Comparison of ENCODE assay signal across 1 cellular context in the genomic region with DNA sequence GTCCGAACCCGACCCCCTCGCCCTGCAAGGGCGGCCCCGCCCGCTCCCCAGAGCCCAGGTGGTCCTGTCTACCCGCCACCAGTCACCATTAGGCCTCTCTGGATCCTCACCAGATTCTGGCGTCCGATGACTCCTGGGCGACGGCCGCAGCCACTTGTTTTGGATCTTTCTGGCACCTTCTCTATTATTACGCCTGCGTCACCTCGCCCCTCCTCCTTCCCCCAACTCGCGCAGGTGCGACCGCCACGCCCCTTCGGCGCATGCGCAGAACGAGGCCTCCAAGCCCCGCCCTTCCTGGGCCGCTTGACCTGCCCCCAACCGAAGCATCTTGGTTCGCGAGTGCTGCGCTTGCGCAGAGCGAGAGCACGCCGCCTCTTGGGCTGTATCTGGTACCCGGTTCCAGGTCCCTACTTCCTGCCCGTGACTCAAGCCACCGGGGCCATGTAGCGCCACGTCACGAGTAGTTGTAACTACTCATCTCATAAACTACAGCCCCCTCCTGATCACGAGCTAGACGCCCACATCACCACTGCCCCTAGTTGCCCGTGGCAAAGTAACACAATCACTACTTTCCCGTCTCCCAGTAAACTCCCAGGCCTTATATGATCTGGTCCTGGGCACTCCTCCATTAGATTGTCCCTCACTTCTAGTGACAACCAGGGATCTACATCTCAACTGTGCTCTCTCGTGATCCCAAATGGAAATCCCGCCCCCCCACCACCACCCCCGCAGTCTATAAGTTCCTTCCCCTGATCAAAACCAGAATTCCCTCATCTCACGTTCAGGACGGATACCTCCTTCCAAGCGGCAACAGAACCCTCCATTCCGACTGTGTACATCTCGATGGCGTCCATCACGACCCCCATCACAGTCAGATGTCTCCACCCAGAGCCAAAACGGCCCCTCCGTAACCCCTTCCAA.
A peak's percentile ranks its signal among the peaks of the same experiment; 100 is the strongest.
TF ChIP-seq lines count a peak whose summit lies in the region.

Gene DEDD2, minus strand, starts transcription at position 156 of the 921 bp plus-strand sequence. CDS start 670 bp downstream, outside the sequence.

TF ChIP-seq in HepG2, 621 proteins besides CTCF, POLR2A, EP300 and RAD21 (continued from another document and continues in another):
- peak; percentile 60; the same call in 1 of the 2 replicates for TF ChIP-seq STAT6 (CRISPR knock-in tag; IDR thresholded peaks at IDR 0.05; ENCODE audit: borderline replicate concordance)
- 0 out of 2 replicates have a peak, but pooled peaks have one; percentile 59 for TF ChIP-seq ZNF776 (CRISPR knock-in tag; IDR thresholded peaks at IDR 0.05)
- TF ChIP-seq HMGA1 (CRISPR knock-in tag; conservative IDR thresholded peaks at IDR 0.05), result no peak
- TF ChIP-seq HNF1A (IDR thresholded peaks at IDR 0.05; ENCODE audit: low read depth), result no peak
- TF ChIP-seq HNF1A (CRISPR knock-in tag; IDR thresholded peaks at IDR 0.05; ENCODE audit: borderline replicate concordance), result no peak
- no peak for TF ChIP-seq RARA (CRISPR knock-in tag; IDR thresholded peaks at IDR 0.05)
- peak; percentile 84 for TF ChIP-seq ELF1 (CRISPR knock-in tag; IDR thresholded peaks at IDR 0.05)
- 0 out of 2 replicates have a peak, but pooled peaks have one; percentile 77 for TF ChIP-seq CAMTA2 (CRISPR knock-in tag; IDR thresholded peaks at IDR 0.05; ENCODE audit: borderline replicate concordance)
- TF ChIP-seq FOXM1 (CRISPR knock-in tag; IDR thresholded peaks at IDR 0.05), result no peak
- TF ChIP-seq, protein P1, sequence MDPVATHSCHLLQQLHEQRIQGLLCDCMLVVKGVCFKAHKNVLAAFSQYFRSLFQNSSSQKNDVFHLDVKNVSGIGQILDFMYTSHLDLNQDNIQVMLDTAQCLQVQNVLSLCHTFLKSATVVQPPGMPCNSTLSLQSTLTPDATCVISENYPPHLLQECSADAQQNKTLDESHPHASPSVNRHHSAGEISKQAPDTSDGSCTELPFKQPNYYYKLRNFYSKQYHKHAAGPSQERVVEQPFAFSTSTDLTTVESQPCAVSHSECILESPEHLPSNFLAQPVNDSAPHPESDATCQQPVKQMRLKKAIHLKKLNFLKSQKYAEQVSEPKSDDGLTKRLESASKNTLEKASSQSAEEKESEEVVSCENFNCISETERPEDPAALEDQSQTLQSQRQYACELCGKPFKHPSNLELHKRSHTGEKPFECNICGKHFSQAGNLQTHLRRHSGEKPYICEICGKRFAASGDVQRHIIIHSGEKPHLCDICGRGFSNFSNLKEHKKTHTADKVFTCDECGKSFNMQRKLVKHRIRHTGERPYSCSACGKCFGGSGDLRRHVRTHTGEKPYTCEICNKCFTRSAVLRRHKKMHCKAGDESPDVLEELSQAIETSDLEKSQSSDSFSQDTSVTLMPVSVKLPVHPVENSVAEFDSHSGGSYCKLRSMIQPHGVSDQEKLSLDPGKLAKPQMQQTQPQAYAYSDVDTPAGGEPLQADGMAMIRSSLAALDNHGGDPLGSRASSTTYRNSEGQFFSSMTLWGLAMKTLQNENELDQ (CRISPR knock-in tag; IDR thresholded peaks at IDR 0.05; ENCODE audit: borderline replicate concordance), result no peak
- TF ChIP-seq, protein P2, sequence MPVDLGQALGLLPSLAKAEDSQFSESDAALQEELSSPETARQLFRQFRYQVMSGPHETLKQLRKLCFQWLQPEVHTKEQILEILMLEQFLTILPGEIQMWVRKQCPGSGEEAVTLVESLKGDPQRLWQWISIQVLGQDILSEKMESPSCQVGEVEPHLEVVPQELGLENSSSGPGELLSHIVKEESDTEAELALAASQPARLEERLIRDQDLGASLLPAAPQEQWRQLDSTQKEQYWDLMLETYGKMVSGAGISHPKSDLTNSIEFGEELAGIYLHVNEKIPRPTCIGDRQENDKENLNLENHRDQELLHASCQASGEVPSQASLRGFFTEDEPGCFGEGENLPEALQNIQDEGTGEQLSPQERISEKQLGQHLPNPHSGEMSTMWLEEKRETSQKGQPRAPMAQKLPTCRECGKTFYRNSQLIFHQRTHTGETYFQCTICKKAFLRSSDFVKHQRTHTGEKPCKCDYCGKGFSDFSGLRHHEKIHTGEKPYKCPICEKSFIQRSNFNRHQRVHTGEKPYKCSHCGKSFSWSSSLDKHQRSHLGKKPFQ (CRISPR knock-in tag; IDR thresholded peaks at IDR 0.05; ENCODE audit: insufficient replicate concordance), result no peak
- TF ChIP-seq BRCA1 (CRISPR knock-in tag; IDR thresholded peaks at IDR 0.05), result 0 out of 2 replicates have a peak, but pooled peaks have one; percentile 69
- TF ChIP-seq, protein P3, sequence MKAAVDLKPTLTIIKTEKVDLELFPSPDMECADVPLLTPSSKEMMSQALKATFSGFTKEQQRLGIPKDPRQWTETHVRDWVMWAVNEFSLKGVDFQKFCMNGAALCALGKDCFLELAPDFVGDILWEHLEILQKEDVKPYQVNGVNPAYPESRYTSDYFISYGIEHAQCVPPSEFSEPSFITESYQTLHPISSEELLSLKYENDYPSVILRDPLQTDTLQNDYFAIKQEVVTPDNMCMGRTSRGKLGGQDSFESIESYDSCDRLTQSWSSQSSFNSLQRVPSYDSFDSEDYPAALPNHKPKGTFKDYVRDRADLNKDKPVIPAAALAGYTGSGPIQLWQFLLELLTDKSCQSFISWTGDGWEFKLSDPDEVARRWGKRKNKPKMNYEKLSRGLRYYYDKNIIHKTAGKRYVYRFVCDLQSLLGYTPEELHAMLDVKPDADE (CRISPR knock-in tag; IDR thresholded peaks at IDR 0.05), result 0 out of 2 replicates have a peak, but pooled peaks have one; percentile 27
- TF ChIP-seq ZNF660 (CRISPR knock-in tag; IDR thresholded peaks at IDR 0.05; ENCODE audit: borderline replicate concordance, low read depth), result no peak
- TF ChIP-seq ATAD3A (CRISPR knock-in tag; IDR thresholded peaks at IDR 0.05), result no peak
- TF ChIP-seq HNF4A (CRISPR knock-in tag; IDR thresholded peaks at IDR 0.05), result no peak
- no peak for TF ChIP-seq MIER3 (CRISPR knock-in tag; IDR thresholded peaks at IDR 0.05; ENCODE audit: borderline replicate concordance)
- TF ChIP-seq, protein P4, sequence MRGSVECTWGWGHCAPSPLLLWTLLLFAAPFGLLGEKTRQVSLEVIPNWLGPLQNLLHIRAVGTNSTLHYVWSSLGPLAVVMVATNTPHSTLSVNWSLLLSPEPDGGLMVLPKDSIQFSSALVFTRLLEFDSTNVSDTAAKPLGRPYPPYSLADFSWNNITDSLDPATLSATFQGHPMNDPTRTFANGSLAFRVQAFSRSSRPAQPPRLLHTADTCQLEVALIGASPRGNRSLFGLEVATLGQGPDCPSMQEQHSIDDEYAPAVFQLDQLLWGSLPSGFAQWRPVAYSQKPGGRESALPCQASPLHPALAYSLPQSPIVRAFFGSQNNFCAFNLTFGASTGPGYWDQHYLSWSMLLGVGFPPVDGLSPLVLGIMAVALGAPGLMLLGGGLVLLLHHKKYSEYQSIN (CRISPR knock-in tag; IDR thresholded peaks at IDR 0.05; ENCODE audit: borderline replicate concordance), result no peak
- TF ChIP-seq ZNF496 (CRISPR knock-in tag; IDR thresholded peaks at IDR 0.05; ENCODE audit: insufficient replicate concordance), result no peak
- TF ChIP-seq, protein P5, sequence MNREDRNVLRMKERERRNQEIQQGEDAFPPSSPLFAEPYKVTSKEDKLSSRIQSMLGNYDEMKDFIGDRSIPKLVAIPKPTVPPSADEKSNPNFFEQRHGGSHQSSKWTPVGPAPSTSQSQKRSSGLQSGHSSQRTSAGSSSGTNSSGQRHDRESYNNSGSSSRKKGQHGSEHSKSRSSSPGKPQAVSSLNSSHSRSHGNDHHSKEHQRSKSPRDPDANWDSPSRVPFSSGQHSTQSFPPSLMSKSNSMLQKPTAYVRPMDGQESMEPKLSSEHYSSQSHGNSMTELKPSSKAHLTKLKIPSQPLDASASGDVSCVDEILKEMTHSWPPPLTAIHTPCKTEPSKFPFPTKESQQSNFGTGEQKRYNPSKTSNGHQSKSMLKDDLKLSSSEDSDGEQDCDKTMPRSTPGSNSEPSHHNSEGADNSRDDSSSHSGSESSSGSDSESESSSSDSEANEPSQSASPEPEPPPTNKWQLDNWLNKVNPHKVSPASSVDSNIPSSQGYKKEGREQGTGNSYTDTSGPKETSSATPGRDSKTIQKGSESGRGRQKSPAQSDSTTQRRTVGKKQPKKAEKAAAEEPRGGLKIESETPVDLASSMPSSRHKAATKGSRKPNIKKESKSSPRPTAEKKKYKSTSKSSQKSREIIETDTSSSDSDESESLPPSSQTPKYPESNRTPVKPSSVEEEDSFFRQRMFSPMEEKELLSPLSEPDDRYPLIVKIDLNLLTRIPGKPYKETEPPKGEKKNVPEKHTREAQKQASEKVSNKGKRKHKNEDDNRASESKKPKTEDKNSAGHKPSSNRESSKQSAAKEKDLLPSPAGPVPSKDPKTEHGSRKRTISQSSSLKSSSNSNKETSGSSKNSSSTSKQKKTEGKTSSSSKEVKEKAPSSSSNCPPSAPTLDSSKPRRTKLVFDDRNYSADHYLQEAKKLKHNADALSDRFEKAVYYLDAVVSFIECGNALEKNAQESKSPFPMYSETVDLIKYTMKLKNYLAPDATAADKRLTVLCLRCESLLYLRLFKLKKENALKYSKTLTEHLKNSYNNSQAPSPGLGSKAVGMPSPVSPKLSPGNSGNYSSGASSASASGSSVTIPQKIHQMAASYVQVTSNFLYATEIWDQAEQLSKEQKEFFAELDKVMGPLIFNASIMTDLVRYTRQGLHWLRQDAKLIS (CRISPR knock-in tag; IDR thresholded peaks at IDR 0.05), result no peak
- 0 out of 2 replicates have a peak, but pooled peaks have one; percentile 45 for TF ChIP-seq CSRNP1 (CRISPR knock-in tag; IDR thresholded peaks at IDR 0.05)
- no peak for TF ChIP-seq ARNTL (CRISPR knock-in tag; IDR thresholded peaks at IDR 0.05)
- TF ChIP-seq TOE1 (CRISPR knock-in tag; IDR thresholded peaks at IDR 0.05), result no peak
- TF ChIP-seq ZNF230 (CRISPR knock-in tag; IDR thresholded peaks at IDR 0.05), result no peak
- no peak for TF ChIP-seq TBP (CRISPR knock-in tag; IDR thresholded peaks at IDR 0.05)
- TF ChIP-seq CBX5 (CRISPR knock-in tag; IDR thresholded peaks at IDR 0.05; ENCODE audit: borderline replicate concordance), result no peak
- TF ChIP-seq ZNF367 (CRISPR knock-in tag; IDR thresholded peaks at IDR 0.05; ENCODE audit: borderline replicate concordance), result no peak
- 0 out of 2 replicates have a peak, but pooled peaks have one; percentile 13 for TF ChIP-seq ZBTB33 (CRISPR knock-in tag; IDR thresholded peaks at IDR 0.05)
